1 cellular context compared by ENCODE assay signal in the genomic region with DNA sequence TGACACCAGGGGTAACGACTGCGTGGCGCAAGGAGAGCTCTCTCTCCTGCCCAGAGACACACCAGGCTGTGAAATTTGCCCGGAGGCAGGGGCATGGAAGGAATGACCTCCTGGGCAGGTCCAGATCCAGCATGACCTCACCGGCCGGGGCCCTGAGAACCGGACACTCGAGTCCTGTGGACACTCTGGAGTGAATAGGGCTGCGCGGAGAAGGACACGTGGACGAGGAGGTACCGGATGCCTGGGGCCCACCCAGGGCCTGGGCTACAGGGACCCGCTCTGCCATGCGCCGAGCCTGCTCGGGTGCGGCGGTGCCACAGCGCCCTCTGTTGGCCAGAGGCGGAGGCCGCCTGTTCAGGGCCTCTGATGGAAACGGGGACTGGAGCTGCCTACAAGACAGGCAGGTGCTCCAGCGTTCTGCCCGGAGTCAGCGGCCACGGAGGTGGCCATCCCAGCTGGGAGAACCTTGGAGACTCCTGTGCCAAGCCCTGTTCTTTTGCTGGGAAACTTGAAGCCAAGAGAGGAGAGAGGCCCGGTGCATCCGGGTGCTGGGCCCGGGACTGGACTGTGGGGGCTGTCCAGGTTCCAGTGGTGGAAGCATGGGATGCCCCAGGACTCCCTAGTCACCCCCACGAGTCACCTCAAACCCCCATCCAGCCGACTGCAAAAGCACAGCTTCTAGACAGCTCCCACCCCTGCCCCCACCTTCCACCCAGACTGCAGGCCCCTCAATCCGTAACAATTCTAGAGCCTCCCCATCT.
A peak's percentile ranks its signal among the peaks of the same experiment; 100 is the strongest.
TF ChIP-seq lines count a peak whose summit lies in the region.

No MANE protein-coding gene starts in this region.

TF ChIP-seq in K562, 482 proteins besides CTCF, POLR2A, EP300 and RAD21 (continued from another document and continues in another):
- TF ChIP-seq, protein P1, sequence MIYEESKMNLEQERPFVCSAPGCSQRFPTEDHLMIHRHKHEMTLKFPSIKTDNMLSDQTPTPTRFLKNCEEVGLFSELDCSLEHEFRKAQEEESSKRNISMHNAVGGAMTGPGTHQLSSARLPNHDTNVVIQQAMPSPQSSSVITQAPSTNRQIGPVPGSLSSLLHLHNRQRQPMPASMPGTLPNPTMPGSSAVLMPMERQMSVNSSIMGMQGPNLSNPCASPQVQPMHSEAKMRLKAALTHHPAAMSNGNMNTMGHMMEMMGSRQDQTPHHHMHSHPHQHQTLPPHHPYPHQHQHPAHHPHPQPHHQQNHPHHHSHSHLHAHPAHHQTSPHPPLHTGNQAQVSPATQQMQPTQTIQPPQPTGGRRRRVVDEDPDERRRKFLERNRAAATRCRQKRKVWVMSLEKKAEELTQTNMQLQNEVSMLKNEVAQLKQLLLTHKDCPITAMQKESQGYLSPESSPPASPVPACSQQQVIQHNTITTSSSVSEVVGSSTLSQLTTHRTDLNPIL (CRISPR knock-in tag; IDR thresholded peaks at IDR 0.05): no peak
- no peak for TF ChIP-seq NR4A1 (CRISPR knock-in tag; IDR thresholded peaks at IDR 0.05)
- TF ChIP-seq NR4A1 (tag; IDR thresholded peaks at IDR 0.05): no peak
- peak; percentile 69; the same call in 1 of the 2 replicates for TF ChIP-seq ZNF431 (CRISPR knock-in tag; IDR thresholded peaks at IDR 0.05)
- TF ChIP-seq ZNF3 (CRISPR knock-in tag; IDR thresholded peaks at IDR 0.05): no peak
- TF ChIP-seq, protein P2, sequence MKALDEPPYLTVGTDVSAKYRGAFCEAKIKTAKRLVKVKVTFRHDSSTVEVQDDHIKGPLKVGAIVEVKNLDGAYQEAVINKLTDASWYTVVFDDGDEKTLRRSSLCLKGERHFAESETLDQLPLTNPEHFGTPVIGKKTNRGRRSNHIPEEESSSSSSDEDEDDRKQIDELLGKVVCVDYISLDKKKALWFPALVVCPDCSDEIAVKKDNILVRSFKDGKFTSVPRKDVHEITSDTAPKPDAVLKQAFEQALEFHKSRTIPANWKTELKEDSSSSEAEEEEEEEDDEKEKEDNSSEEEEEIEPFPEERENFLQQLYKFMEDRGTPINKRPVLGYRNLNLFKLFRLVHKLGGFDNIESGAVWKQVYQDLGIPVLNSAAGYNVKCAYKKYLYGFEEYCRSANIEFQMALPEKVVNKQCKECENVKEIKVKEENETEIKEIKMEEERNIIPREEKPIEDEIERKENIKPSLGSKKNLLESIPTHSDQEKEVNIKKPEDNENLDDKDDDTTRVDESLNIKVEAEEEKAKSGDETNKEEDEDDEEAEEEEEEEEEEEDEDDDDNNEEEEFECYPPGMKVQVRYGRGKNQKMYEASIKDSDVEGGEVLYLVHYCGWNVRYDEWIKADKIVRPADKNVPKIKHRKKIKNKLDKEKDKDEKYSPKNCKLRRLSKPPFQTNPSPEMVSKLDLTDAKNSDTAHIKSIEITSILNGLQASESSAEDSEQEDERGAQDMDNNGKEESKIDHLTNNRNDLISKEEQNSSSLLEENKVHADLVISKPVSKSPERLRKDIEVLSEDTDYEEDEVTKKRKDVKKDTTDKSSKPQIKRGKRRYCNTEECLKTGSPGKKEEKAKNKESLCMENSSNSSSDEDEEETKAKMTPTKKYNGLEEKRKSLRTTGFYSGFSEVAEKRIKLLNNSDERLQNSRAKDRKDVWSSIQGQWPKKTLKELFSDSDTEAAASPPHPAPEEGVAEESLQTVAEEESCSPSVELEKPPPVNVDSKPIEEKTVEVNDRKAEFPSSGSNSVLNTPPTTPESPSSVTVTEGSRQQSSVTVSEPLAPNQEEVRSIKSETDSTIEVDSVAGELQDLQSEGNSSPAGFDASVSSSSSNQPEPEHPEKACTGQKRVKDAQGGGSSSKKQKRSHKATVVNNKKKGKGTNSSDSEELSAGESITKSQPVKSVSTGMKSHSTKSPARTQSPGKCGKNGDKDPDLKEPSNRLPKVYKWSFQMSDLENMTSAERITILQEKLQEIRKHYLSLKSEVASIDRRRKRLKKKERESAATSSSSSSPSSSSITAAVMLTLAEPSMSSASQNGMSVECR (CRISPR knock-in tag; IDR thresholded peaks at IDR 0.05): no peak
- no peak for TF ChIP-seq ESRRB (CRISPR knock-in tag; IDR thresholded peaks at IDR 0.05; ENCODE audit: borderline replicate concordance)
- TF ChIP-seq TARDBP (IDR thresholded peaks at IDR 0.05): no peak
- TF ChIP-seq SLC30A9 (CRISPR knock-in tag; IDR thresholded peaks at IDR 0.05): no peak
- TF ChIP-seq POLR2H (tag; IDR thresholded peaks at IDR 0.05; ENCODE audit: low read depth): no peak
- TF ChIP-seq, protein P3, sequence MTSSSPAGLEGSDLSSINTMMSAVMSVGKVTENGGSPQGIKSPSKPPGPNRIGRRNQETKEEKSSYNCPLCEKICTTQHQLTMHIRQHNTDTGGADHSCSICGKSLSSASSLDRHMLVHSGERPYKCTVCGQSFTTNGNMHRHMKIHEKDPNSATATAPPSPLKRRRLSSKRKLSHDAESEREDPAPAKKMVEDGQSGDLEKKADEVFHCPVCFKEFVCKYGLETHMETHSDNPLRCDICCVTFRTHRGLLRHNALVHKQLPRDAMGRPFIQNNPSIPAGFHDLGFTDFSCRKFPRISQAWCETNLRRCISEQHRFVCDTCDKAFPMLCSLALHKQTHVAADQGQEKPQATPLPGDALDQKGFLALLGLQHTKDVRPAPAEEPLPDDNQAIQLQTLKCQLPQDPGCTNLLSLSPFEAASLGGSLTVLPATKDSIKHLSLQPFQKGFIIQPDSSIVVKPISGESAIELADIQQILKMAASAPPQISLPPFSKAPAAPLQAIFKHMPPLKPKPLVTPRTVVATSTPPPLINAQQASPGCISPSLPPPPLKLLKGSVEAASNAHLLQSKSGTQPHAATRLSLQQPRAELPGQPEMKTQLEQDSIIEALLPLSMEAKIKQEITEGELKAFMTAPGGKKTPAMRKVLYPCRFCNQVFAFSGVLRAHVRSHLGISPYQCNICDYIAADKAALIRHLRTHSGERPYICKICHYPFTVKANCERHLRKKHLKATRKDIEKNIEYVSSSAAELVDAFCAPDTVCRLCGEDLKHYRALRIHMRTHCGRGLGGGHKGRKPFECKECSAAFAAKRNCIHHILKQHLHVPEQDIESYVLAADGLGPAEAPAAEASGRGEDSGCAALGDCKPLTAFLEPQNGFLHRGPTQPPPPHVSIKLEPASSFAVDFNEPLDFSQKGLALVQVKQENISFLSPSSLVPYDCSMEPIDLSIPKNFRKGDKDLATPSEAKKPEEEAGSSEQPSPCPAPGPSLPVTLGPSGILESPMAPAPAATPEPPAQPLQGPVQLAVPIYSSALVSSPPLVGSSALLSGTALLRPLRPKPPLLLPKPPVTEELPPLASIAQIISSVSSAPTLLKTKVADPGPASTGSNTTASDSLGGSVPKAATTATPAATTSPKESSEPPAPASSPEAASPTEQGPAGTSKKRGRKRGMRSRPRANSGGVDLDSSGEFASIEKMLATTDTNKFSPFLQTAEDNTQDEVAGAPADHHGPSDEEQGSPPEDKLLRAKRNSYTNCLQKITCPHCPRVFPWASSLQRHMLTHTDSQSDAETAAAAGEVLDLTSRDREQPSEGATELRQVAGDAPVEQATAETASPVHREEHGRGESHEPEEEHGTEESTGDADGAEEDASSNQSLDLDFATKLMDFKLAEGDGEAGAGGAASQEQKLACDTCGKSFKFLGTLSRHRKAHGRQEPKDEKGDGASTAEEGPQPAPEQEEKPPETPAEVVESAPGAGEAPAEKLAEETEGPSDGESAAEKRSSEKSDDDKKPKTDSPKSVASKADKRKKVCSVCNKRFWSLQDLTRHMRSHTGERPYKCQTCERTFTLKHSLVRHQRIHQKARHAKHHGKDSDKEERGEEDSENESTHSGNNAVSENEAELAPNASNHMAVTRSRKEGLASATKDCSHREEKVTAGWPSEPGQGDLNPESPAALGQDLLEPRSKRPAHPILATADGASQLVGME (CRISPR knock-in tag; IDR thresholded peaks at IDR 0.05): no peak
- TF ChIP-seq POLR2AphosphoS2 (IDR thresholded peaks at IDR 0.05; ENCODE audit: low read length): no peak
- TF ChIP-seq POLR3A (IDR thresholded peaks at IDR 0.05; ENCODE audit: borderline replicate concordance, extremely low read depth, insufficient read depth, insufficient read length): no peak
- TF ChIP-seq TCFL5 (CRISPR knock-in tag; conservative IDR thresholded peaks at IDR 0.05): no peak
- TF ChIP-seq SIN3A (IDR thresholded peaks at IDR 0.05; ENCODE audit: borderline replicate concordance in 2 of 2, control insufficient read depth in 1 of 2, low read depth in 2 of 2, low read length in 2 of 2): no peak
- no peak for TF ChIP-seq HNRNPK (IDR thresholded peaks at IDR 0.05; ENCODE audit: low read depth, low read length, poor library complexity, severe bottlenecking)
- TF ChIP-seq FOXK2 (conservative IDR thresholded peaks at IDR 0.05 in 1 of 2, IDR thresholded peaks at IDR 0.05 in 1 of 2; ENCODE audit: low read depth in 2 of 2): no peak
- peak; percentile 24; the same call in 1 of the 2 replicates for TF ChIP-seq MTA2 (IDR thresholded peaks at IDR 0.05; ENCODE audit: low read depth)
- TF ChIP-seq ZNF695 (CRISPR knock-in tag; IDR thresholded peaks at IDR 0.05): no peak
- TF ChIP-seq, protein P4, sequence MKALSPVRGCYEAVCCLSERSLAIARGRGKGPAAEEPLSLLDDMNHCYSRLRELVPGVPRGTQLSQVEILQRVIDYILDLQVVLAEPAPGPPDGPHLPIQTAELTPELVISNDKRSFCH (CRISPR knock-in tag; IDR thresholded peaks at IDR 0.05): no peak
- TF ChIP-seq, protein P4 (tag; IDR thresholded peaks at IDR 0.05): no peak; the same call in 1 of the 2 replicates
- TF ChIP-seq PHF20 (IDR thresholded peaks at IDR 0.05; ENCODE audit: partially characterized antibody): peak; percentile 27
- no peak for TF ChIP-seq CBFA2T2 (conservative IDR thresholded peaks at IDR 0.05)
- TF ChIP-seq, protein P5, sequence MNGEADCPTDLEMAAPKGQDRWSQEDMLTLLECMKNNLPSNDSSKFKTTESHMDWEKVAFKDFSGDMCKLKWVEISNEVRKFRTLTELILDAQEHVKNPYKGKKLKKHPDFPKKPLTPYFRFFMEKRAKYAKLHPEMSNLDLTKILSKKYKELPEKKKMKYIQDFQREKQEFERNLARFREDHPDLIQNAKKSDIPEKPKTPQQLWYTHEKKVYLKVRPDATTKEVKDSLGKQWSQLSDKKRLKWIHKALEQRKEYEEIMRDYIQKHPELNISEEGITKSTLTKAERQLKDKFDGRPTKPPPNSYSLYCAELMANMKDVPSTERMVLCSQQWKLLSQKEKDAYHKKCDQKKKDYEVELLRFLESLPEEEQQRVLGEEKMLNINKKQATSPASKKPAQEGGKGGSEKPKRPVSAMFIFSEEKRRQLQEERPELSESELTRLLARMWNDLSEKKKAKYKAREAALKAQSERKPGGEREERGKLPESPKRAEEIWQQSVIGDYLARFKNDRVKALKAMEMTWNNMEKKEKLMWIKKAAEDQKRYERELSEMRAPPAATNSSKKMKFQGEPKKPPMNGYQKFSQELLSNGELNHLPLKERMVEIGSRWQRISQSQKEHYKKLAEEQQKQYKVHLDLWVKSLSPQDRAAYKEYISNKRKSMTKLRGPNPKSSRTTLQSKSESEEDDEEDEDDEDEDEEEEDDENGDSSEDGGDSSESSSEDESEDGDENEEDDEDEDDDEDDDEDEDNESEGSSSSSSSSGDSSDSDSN (IDR thresholded peaks at IDR 0.05; ENCODE audit: borderline replicate concordance in 1 of 2, low read depth in 2 of 2, low read length in 2 of 2): 0 out of 4 replicates have a peak, but pooled peaks of 1 of the 2 experiments have one; percentile 41
- TF ChIP-seq FOSL1 (tag; conservative IDR thresholded peaks at IDR 0.05): no peak
- no peak for TF ChIP-seq GABPB2 (CRISPR knock-in tag; conservative IDR thresholded peaks at IDR 0.05)
- no peak for TF ChIP-seq FOXK1 (CRISPR knock-in tag; IDR thresholded peaks at IDR 0.05; ENCODE audit: borderline replicate concordance)
- no peak for TF ChIP-seq SP2 (IDR thresholded peaks at IDR 0.05; ENCODE audit: extremely low read depth, low read depth, low read length, poor library complexity, severe bottlenecking)
- no peak for TF ChIP-seq POLR2AphosphoS5 (IDR thresholded peaks at IDR 0.05; ENCODE audit: control insufficient read depth, insufficient read depth, low read depth, low read length)
- TF ChIP-seq TAF15 (IDR thresholded peaks at IDR 0.05; ENCODE audit: low read depth, low read length): no peak
- TF ChIP-seq, protein P6, sequence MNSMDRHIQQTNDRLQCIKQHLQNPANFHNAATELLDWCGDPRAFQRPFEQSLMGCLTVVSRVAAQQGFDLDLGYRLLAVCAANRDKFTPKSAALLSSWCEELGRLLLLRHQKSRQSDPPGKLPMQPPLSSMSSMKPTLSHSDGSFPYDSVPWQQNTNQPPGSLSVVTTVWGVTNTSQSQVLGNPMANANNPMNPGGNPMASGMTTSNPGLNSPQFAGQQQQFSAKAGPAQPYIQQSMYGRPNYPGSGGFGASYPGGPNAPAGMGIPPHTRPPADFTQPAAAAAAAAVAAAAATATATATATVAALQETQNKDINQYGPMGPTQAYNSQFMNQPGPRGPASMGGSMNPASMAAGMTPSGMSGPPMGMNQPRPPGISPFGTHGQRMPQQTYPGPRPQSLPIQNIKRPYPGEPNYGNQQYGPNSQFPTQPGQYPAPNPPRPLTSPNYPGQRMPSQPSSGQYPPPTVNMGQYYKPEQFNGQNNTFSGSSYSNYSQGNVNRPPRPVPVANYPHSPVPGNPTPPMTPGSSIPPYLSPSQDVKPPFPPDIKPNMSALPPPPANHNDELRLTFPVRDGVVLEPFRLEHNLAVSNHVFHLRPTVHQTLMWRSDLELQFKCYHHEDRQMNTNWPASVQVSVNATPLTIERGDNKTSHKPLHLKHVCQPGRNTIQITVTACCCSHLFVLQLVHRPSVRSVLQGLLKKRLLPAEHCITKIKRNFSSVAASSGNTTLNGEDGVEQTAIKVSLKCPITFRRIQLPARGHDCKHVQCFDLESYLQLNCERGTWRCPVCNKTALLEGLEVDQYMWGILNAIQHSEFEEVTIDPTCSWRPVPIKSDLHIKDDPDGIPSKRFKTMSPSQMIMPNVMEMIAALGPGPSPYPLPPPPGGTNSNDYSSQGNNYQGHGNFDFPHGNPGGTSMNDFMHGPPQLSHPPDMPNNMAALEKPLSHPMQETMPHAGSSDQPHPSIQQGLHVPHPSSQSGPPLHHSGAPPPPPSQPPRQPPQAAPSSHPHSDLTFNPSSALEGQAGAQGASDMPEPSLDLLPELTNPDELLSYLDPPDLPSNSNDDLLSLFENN (IDR thresholded peaks at IDR 0.05; ENCODE audit: low read depth in 2 of 2, low read length in 2 of 2): no peak
- TF ChIP-seq TRIM24 (IDR thresholded peaks at IDR 0.05): no peak
- no peak for TF ChIP-seq KDM1A (IDR thresholded peaks at IDR 0.05)
- no peak for TF ChIP-seq NFYB (IDR thresholded peaks at IDR 0.05; ENCODE audit: extremely low read depth, insufficient read length)
- 0 out of 2 replicates have a peak, but pooled peaks have one; percentile 26 for TF ChIP-seq CBX1 (IDR thresholded peaks at IDR 0.05; ENCODE audit: low read depth)
- TF ChIP-seq MYC (IDR thresholded peaks at IDR 0.05; ENCODE audit: low read depth, low read length): peak; percentile 69
- TF ChIP-seq MYC (CRISPR knock-in tag; IDR thresholded peaks at IDR 0.05; ENCODE audit: borderline replicate concordance, low read depth): no peak
- no peak for TF ChIP-seq RBM39 (optimal IDR thresholded peaks at IDR 0.05; ENCODE audit: low read depth, low read length)
- TF ChIP-seq CTBP1 (IDR thresholded peaks at IDR 0.05; ENCODE audit: borderline replicate concordance): 0 out of 2 replicates have a peak, but pooled peaks have one; percentile 52
